12 cellular contexts compared by ENCODE assay signal in genomic region chr16:47774661-47775060, GRCh38.
A peak's percentile ranks its signal among the peaks of the same experiment; 100 is the strongest.
DNase-seq lines count a peak whose midpoint lies in the region; ATAC-seq, FAIRE-seq and TF ChIP-seq lines count a peak whose summit lies in the region.
"Had no signal": no experiment of that assay in that cellular context is flagged by ENCODE, and none has a peak within 500 bp of the region (broad histone marks: within the 10 kb centered on the region; RNA-seq: fewer than 3 reads in every experiment).

No MANE protein-coding gene starts in this region.

- in situ Hi-C loops in K562 (cut with MboI) = no loop called here

- DNase-seq in Calu3 (peak; percentile 67), K562 (ENCODE audit: extremely low read depth in 1 of 4, low spot score in 3 of 4) (peak in 1 of 4 experiments; percentile 18), left colon (peak; percentile 50 to 59), CD14-positive monocyte (ENCODE audit: low spot score) (no peak)
- DNase-seq in activated naive CD8-positive, alpha-beta T cell treated with anti-CD3 and anti-CD28 coated beads, Interleukin-2, amount 50 U/mL, for 24 hours = no peak
- DNase-seq: activated CD8-positive, alpha-beta memory T cell treated with anti-CD3 and anti-CD28 coated beads for 24 hours; dorsolateral prefrontal cortex; Karpas-422 had no signal

- POLR2A ChIA-PET in K562 (lab: Yijun Ruan, JAX) = interaction anchor here (1.1 kb wide), 1 partner anchor 20 kb away, joined by 3 read pairs; no protein-coding TSS in a partner anchor

- no peaks in the 10 kb centered on the region for H3K9me3 ChIP-seq in K562 (replicated peaks; ENCODE audit: control insufficient read depth, insufficient read depth, low read depth, low read length)

- H3K27ac Mint-ChIP-seq in Calu3 (ENCODE audit: unreplicated experiment) (no peak overlapping the region), CD14-positive monocyte (no peak overlapping the region)
- no peak overlapping the region for H3K27ac Mint-ChIP-seq in activated naive CD8-positive, alpha-beta T cell treated with anti-CD3 and anti-CD28 coated beads, Interleukin-2, amount 50 U/mL, for 24 hours
- H3K27ac Mint-ChIP-seq: activated naive CD8-positive, alpha-beta T cell had no signal

- no peak for TF ChIP-seq RAD21 in K562 (CRISPR knock-in tag; conservative IDR thresholded peaks at IDR 0.05 in 1 of 2, IDR thresholded peaks at IDR 0.05 in 1 of 2)

- TF ChIP-seq CTCF in Calu3 (IDR thresholded peaks at IDR 0.05; ENCODE audit: unreplicated experiment) (no peak), LNCAP (IDR thresholded peaks at IDR 0.05) (peak; percentile 9; the same call in 1 of the 2 replicates), K562 (IDR thresholded peaks at IDR 0.05 in 2 of 3, conservative IDR thresholded peaks at IDR 0.05 in 1 of 3; ENCODE audit: insufficient read depth in 2 of 3, low read depth in 1 of 3, low read length in 3 of 3) (peak in 2 of 3 experiments; percentile 16 to 27; a peak in 2 of 6 replicates), CD14-positive monocyte (IDR thresholded peaks at IDR 0.05) (no peak)

- H3K36me3 ChIP-seq in K562 (ENCODE audit: control insufficient read depth, insufficient read depth, low read length) = no peaks in the 10 kb centered on the region

- H3K9me3 Mint-ChIP-seq in Calu3 (ENCODE audit: low read depth, unreplicated experiment) (peaks cover 3% of the 10 kb centered on the region), CD14-positive monocyte (peaks cover 0 to 8% (median 5%) of the 10 kb centered on the region in 7 donors)
- H3K9me3 Mint-ChIP-seq in activated naive CD8-positive, alpha-beta T cell treated with anti-CD3 and anti-CD28 coated beads, Interleukin-2, amount 50 U/mL, for 24 hours = no peaks in the 10 kb centered on the region

- H3K9ac ChIP-seq in K562 (ENCODE audit: insufficient read depth in 1 of 2, low read depth in 2 of 2, low read length in 2 of 2) = no peak overlapping the region

- H3K4me3 Mint-ChIP-seq in Calu3 (ENCODE audit: low read depth, unreplicated experiment) = no peak overlapping the region
- H3K4me3 Mint-ChIP-seq in activated naive CD8-positive, alpha-beta T cell treated with anti-CD3 and anti-CD28 coated beads, Interleukin-2, amount 50 U/mL, for 24 hours = no peak overlapping the region
- no peak overlapping the region for H3K4me3 Mint-ChIP-seq in CD14-positive monocyte
- H3K4me3 Mint-ChIP-seq: activated naive CD8-positive, alpha-beta T cell had no signal

- peak overlapping the region; percentile 43; the same call in 1 of the 2 replicates for H2AFZ ChIP-seq in K562 (ENCODE audit: low read depth, low read length)

- H3K4me2 ChIP-seq in K562 (ENCODE audit: insufficient read depth, low read length) = no peak overlapping the region

- H3K4me3 ChIP-seq in K562 = no peak overlapping the region
- H3K4me3 ChIP-seq: dorsolateral prefrontal cortex had no signal

- no peaks in the 10 kb centered on the region for H3K27me3 Mint-ChIP-seq in Calu3 (ENCODE audit: unreplicated experiment)
- H3K27me3 Mint-ChIP-seq in activated naive CD8-positive, alpha-beta T cell treated with anti-CD3 and anti-CD28 coated beads, Interleukin-2, amount 50 U/mL, for 24 hours = peaks cover 7% of the 10 kb centered on the region
- peaks cover 0 to 2% (median 2%) of the 10 kb centered on the region in 3 donors for H3K27me3 Mint-ChIP-seq in CD14-positive monocyte (ENCODE audit: low read depth in 3 of 3)

- no peak for TF ChIP-seq POLR2A in K562 (conservative IDR thresholded peaks at IDR 0.05)

- FAIRE-seq in K562 (lab: Jason Lieb, UNC) = no peak

- peaks cover 5% of the 10 kb centered on the region for H3K4me1 Mint-ChIP-seq in Calu3 (ENCODE audit: low read depth, unreplicated experiment)
- H3K4me1 Mint-ChIP-seq in activated naive CD8-positive, alpha-beta T cell treated with anti-CD3 and anti-CD28 coated beads, Interleukin-2, amount 50 U/mL, for 24 hours = peaks cover 10% of the 10 kb centered on the region
- peaks cover 5% of the 10 kb centered on the region for H3K4me1 Mint-ChIP-seq in CD14-positive monocyte

- intact Hi-C loops in Calu3 (cut with micrococcal nuclease; ENCODE audit: unreplicated experiment) = no loop called here
- intact Hi-C loops in K562 (cut with micrococcal nuclease) = no loop called here
- intact Hi-C loops in left colon (cut with DNase I, micrococcal nuclease) = no loop called here
- intact Hi-C loops in CD14-positive monocyte (cut with micrococcal nuclease) = no loop called here

- H3K9me1 ChIP-seq in K562 (ENCODE audit: control insufficient read depth, insufficient read depth, low read length) = no peaks in the 10 kb centered on the region

- no peaks in the 10 kb centered on the region for H3K36me3 Mint-ChIP-seq in Calu3 (ENCODE audit: insufficient read depth, unreplicated experiment)
- no peaks in the 10 kb centered on the region for H3K36me3 Mint-ChIP-seq in activated naive CD8-positive, alpha-beta T cell treated with anti-CD3 and anti-CD28 coated beads, Interleukin-2, amount 50 U/mL, for 24 hours (ENCODE audit: low read depth)
- no peaks in the 10 kb centered on the region for H3K36me3 Mint-ChIP-seq in CD14-positive monocyte
- H3K36me3 Mint-ChIP-seq: activated naive CD8-positive, alpha-beta T cell had no signal

- peaks cover 0 to 7% of the 10 kb centered on the region in 2 experiments; a peak in 2 of 5 replicates for H3K4me1 ChIP-seq in K562 (replicated peaks in 1 of 2; ENCODE audit: control insufficient read depth in 2 of 2, insufficient read depth in 2 of 2, low read length in 2 of 2)

- no peak overlapping the region for H3K27ac ChIP-seq in K562 (ENCODE audit: extremely low read depth, low read depth, low read length)
- H3K27ac ChIP-seq: dorsolateral prefrontal cortex had no signal

- no peak for ATAC-seq in K562
- peak; percentile 62 for ATAC-seq in left colon
- no peak for ATAC-seq in activated naive CD8-positive, alpha-beta T cell treated with anti-CD3 and anti-CD28 coated beads, Interleukin-2, amount 50 U/mL, for 24 hours
- no peak for ATAC-seq in HG03025 (IDR thresholded peaks at IDR 0.05; ENCODE audit: low FRiP score, unreplicated experiment)
- ATAC-seq in GM21529 (IDR thresholded peaks at IDR 0.05; ENCODE audit: unreplicated experiment) = no peak

- CTCF ChIA-PET in Calu3 (lab: Charles Lee) (interaction anchor here (1.0 kb wide), 1 partner anchor 9 kb away, joined by 3 read pairs; no protein-coding TSS in a partner anchor), K562 (lab: Yijun Ruan, JAX; ENCODE audit: low intra/inter-chr PET ratio) (no interaction called here)

- H3K79me2 ChIP-seq in K562 (ENCODE audit: control insufficient read depth, insufficient read depth, low read length) = no peaks in the 10 kb centered on the region

- no peaks in the 10 kb centered on the region for H3K27me3 ChIP-seq in K562 (ENCODE audit: control insufficient read depth in 2 of 2, insufficient read depth in 2 of 2, low read length in 2 of 2)
- H3K27me3 ChIP-seq: dorsolateral prefrontal cortex had no signal

- H4K20me1 ChIP-seq in K562 (replicated peaks; ENCODE audit: control insufficient read depth, insufficient read depth, low read length) = no peaks in the 10 kb centered on the region

- TF ChIP-seq EP300 in K562 (IDR thresholded peaks at IDR 0.05; ENCODE audit: low read length) = no peak

- BruUV-seq in Calu3 (replicated peaks; lab: Mats Ljungman, UMichigan) = no TSS peak
- no TSS peak for BruUV-seq in K562 (replicated peaks; lab: Mats Ljungman, UMichigan)

- WGBS in K562 (ENCODE audit: insufficient coverage, low coverage, missing lambda C conversion rate) = 0% methylated on average over 1 of the region's 1 CpG

TF ChIP-seq in K562, 482 proteins besides CTCF, POLR2A, EP300 and RAD21:
- TF ChIP-seq MTA2 (IDR thresholded peaks at IDR 0.05; ENCODE audit: low read depth) (no peak), FOXA3 (CRISPR knock-in tag; conservative IDR thresholded peaks at IDR 0.05 in 1 of 2, IDR thresholded peaks at IDR 0.05 in 1 of 2) (peak in 1 of 2 experiments; percentile 67; a peak in 2 of 4 replicates), FOXK2 (conservative IDR thresholded peaks at IDR 0.05 in 1 of 2, IDR thresholded peaks at IDR 0.05 in 1 of 2; ENCODE audit: low read depth in 2 of 2) (peak; percentile 40 to 42; a peak in 1 of 4 replicates)

Comparison
In these comparisons a context has a peak if more than half of its experiments do, and no peak if none do; other contexts are left out.
1. DNase-seq: peak in Calu3 (single experiment) and left colon (2 of 2); none in activated naive CD8-positive, alpha-beta T cell treated with anti-CD3 and anti-CD28 coated beads, Interleukin-2, amount 50 U/mL, for 24 hours (single experiment) and CD14-positive monocyte (single experiment).
2. CTCF ChIP-seq: peak in LNCAP (single experiment) and K562 (2 of 3); none in Calu3 (single experiment) and CD14-positive monocyte (single experiment).